3 cellular contexts compared by ENCODE assay signal in the genomic region with DNA sequence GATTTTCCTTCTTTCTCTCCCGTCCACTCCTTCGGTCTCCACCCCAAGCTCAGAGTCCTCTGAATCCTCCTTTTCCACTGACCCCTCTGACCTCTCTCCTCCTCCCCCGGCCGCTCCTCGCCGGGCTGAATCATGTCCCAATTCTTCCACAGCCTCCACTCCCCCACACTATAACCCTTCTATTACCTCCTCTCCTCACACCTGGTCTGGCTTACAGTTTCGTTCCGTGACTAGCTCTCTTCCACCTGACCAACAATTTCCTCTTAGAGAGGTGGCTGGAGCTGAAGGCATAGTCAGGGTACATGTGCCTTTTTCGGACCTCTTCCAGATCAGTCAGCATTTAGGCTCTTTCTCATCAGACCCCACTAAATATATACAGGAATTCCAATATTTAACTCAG. TPM values are rescaled to one million over a fixed set of nuclear protein-coding genes. Genes with fewer than 3 reads are reported as not detected.
"Had no signal": no experiment of that assay in that cellular context is flagged by ENCODE, and none has a peak within 500 bp of the region (broad histone marks: within the 10 kb centered on the region; RNA-seq: fewer than 3 reads in every experiment).

No MANE protein-coding gene starts in this region.

RNA-seq across cellular contexts. Expression of a gene that starts 34.2 kb away (rescaled TPM):
- total RNA-seq: LHCN-M2, MCF 10A, NCI-H460 had no signal
